ENCODE assay signal across 9 cellular contexts in genomic region chrX:71540801-71541545, GRCh38. TPM values are rescaled to one million over a fixed set of nuclear protein-coding genes. Genes with fewer than 3 reads are reported as not detected.
DNase-seq lines count a peak whose midpoint lies in the region; ATAC-seq, FAIRE-seq and TF ChIP-seq lines count a peak whose summit lies in the region.
"Had no signal": no experiment of that assay in that cellular context is flagged by ENCODE, and none has a peak within 500 bp of the region (broad histone marks: within the 10 kb centered on the region; RNA-seq: fewer than 3 reads in every experiment).

No MANE protein-coding gene starts in this region.

- H3K4me3 ChIP-seq in IMR-90 (ENCODE audit: insufficient read depth, low read depth, low read length): no peak overlapping the region
- no peak overlapping the region for H3K4me3 ChIP-seq in effector memory CD4-positive, alpha-beta T cell (ENCODE audit: insufficient read depth, low read depth, low read length, poor library complexity, severe bottlenecking)

- H3K4ac ChIP-seq in IMR-90 (ENCODE audit: low read depth, low read length): no peak overlapping the region

- FAIRE-seq in urothelium cell line (lab: Jason Lieb, UNC) (no peak), H54 (lab: Jason Lieb, UNC) (no peak)
- FAIRE-seq: endometrium had no signal

- H3K23ac ChIP-seq in IMR-90 (ENCODE audit: low read depth, low read length): peak overlapping the region; percentile 37; the same call in 1 of the 2 replicates

- peaks cover 6 to 22% of the 10 kb centered on the region in 2 experiments; a peak in 1 of 4 replicates for H3K79me1 ChIP-seq in IMR-90 (ENCODE audit: low read depth in 1 of 2, low read length in 2 of 2)

- no peak overlapping the region for H4K5ac ChIP-seq in IMR-90 (ENCODE audit: low read depth, low read length)

- H2BK15ac ChIP-seq in IMR-90 (ENCODE audit: low read depth, low read length): no peak overlapping the region

- no peak overlapping the region for H3K27ac ChIP-seq in IMR-90 (ENCODE audit: insufficient read depth, low read length)
- peak overlapping the region; percentile 43 for H3K27ac ChIP-seq in effector memory CD4-positive, alpha-beta T cell (ENCODE audit: insufficient read depth, low read length, poor library complexity, severe bottlenecking)

- no peak overlapping the region for H4K8ac ChIP-seq in IMR-90 (ENCODE audit: low read depth in 2 of 2, low read length in 2 of 2)

- CTCF ChIA-PET in IMR-90 (lab: Yijun Ruan, JAX): no interaction called here

- TF ChIP-seq POLR2A in IMR-90 (IDR thresholded peaks at IDR 0.05; ENCODE audit: low read depth, low read length) (no peak), H54 (IDR thresholded peaks at IDR 0.05; ENCODE audit: low read depth, low read length) (no peak)

- no peak overlapping the region for H3K18ac ChIP-seq in IMR-90 (ENCODE audit: low read depth, low read length)

- DNase-seq in GF-D8 (lab: John Stamatoyannopoulos, UW): peak; percentile 25
- DNase-seq in IMR-90: no peak
- no peak for DNase-seq in effector memory CD4-positive, alpha-beta T cell
- no peak for DNase-seq in NCI-H226
- DNase-seq in urothelium cell line (ENCODE audit: low spot score): no peak
- no peak for DNase-seq in H54 (ENCODE audit: insufficient read length, low spot score)
- DNase-seq in NCI-H2227 (lab: John Stamatoyannopoulos, UW; ENCODE audit: unreplicated experiment): no peak

- POLR2A ChIA-PET in IMR-90 (lab: Charles Lee; ENCODE audit: unreplicated experiment): no interaction called here

- no peak overlapping the region for H4K91ac ChIP-seq in IMR-90 (ENCODE audit: insufficient read depth, low read depth, low read length)

- H3K14ac ChIP-seq in IMR-90 (replicated peaks; ENCODE audit: low read depth, low read length): no peak overlapping the region

- peak overlapping the region; percentile 50; the same call in 1 of the 2 replicates for H3K4me2 ChIP-seq in IMR-90 (ENCODE audit: low read depth, low read length)

- H2BK20ac ChIP-seq in IMR-90 (ENCODE audit: low read depth, low read length): no peak overlapping the region

- dilution Hi-C loops in IMR-90 (cut with HindIII; ENCODE audit: low sequenced_read_pairs, unreplicated experiment): no loop called here

- no peaks in the 10 kb centered on the region for H3K27me3 ChIP-seq in IMR-90 (ENCODE audit: control insufficient read depth, insufficient read depth, low read length)
- no peaks in the 10 kb centered on the region for H3K27me3 ChIP-seq in effector memory CD4-positive, alpha-beta T cell (replicated peaks; ENCODE audit: control insufficient read depth, insufficient read depth, low read length, poor library complexity, severe bottlenecking)

- TF ChIP-seq CTCF in IMR-90 (conservative IDR thresholded peaks at IDR 0.05; ENCODE audit: low read depth, low read length): no peak

- intact Hi-C loops in IMR-90 (cut with micrococcal nuclease): no loop called here

- H2AFZ ChIP-seq in IMR-90 (replicated peaks; ENCODE audit: low read length, poor library complexity): no peak overlapping the region

- in situ Hi-C loops in IMR-90 (cut with MboI; ENCODE audit: low sequenced_read_pairs): no loop called here

- ATAC-seq in GM21381 (IDR thresholded peaks at IDR 0.05; ENCODE audit: unreplicated experiment) (peak; percentile 78), IMR-90 (ENCODE audit: low read depth) (no peak)

- H2BK120ac ChIP-seq in IMR-90 (ENCODE audit: low read depth, low read length): peak overlapping the region; percentile 36; the same call in 1 of the 2 replicates

- H3K9me3 ChIP-seq in IMR-90 (ENCODE audit: control insufficient read depth, insufficient read depth, low read length): no peaks in the 10 kb centered on the region
- H3K9me3 ChIP-seq in effector memory CD4-positive, alpha-beta T cell (ENCODE audit: control insufficient read depth, low read length): no peaks in the 10 kb centered on the region

- no peak overlapping the region for H2AK9ac ChIP-seq in IMR-90 (replicated peaks; ENCODE audit: low read depth, low read length, poor library complexity)

- H3K9me1 ChIP-seq in IMR-90 (ENCODE audit: insufficient read depth, low read length): peaks cover 4% of the 10 kb centered on the region; the same call in 1 of the 2 replicates

- peaks cover 2% of the 10 kb centered on the region; the same call in 1 of the 2 replicates for H3K4me1 ChIP-seq in IMR-90 (ENCODE audit: control insufficient read depth, insufficient read depth, low read length)
- H3K4me1 ChIP-seq in effector memory CD4-positive, alpha-beta T cell (ENCODE audit: control insufficient read depth, insufficient read depth, low read length, poor library complexity, severe bottlenecking): peaks cover 7% of the 10 kb centered on the region

- WGBS in IMR-90 (ENCODE audit: extremely low coverage in 2 of 2, insufficient read length in 1 of 2), 2 experiments: 100% methylated on average over 2 of the region's 7 CpGs; no CpG with 5 or more reads in 1 of the 2 experiments

- no peak overlapping the region; the same call in 1 of the 2 replicates for H2AK5ac ChIP-seq in IMR-90 (ENCODE audit: low read depth, low read length)

- peaks cover 6% of the 10 kb centered on the region; the same call in 1 of the 2 replicates for H3K36me3 ChIP-seq in IMR-90 (ENCODE audit: control insufficient read depth, insufficient read depth, low read length)
- peaks cover 20% of the 10 kb centered on the region for H3K36me3 ChIP-seq in effector memory CD4-positive, alpha-beta T cell (ENCODE audit: control insufficient read depth, insufficient read depth, low read length)

- H4K20me1 ChIP-seq in IMR-90 (ENCODE audit: insufficient read depth, low read length): peaks cover 74% of the 10 kb centered on the region

- H3K9ac ChIP-seq in IMR-90 (ENCODE audit: low read depth, low read length): no peak overlapping the region

- BruUV-seq in IMR-90 (replicated peaks; lab: Mats Ljungman, UMichigan): no TSS peak

- no peak for TF ChIP-seq RAD21 in IMR-90 (IDR thresholded peaks at IDR 0.05; ENCODE audit: low read length)

- peak overlapping the region; percentile 32 for H2BK5ac ChIP-seq in IMR-90 (ENCODE audit: low read depth, low read length, poor library complexity, severe bottlenecking)

- no peak overlapping the region; the same call in 1 of the 2 replicates for H3K56ac ChIP-seq in IMR-90 (ENCODE audit: extremely low read depth, insufficient read depth, low read length)

TF ChIP-seq in IMR-90, 13 proteins besides CTCF, POLR2A, EP300 and RAD21:
- no peak for TF ChIP-seq FOS (IDR thresholded peaks at IDR 0.05; ENCODE audit: low read depth, low read length)
- no peak for TF ChIP-seq SMC3 (IDR thresholded peaks at IDR 0.05; ENCODE audit: low read depth, low read length)
- TF ChIP-seq CEBPB (IDR thresholded peaks at IDR 0.05; ENCODE audit: low read depth, low read length): no peak
- TF ChIP-seq MAZ (IDR thresholded peaks at IDR 0.05; ENCODE audit: borderline replicate concordance, low read depth, low read length): no peak
- TF ChIP-seq CHD1 (IDR thresholded peaks at IDR 0.05; ENCODE audit: low read depth, low read length): no peak
- TF ChIP-seq BHLHE40 (IDR thresholded peaks at IDR 0.05; ENCODE audit: low read depth, low read length): no peak
- no peak for TF ChIP-seq RFX5 (IDR thresholded peaks at IDR 0.05; ENCODE audit: low read depth, low read length)
- no peak for TF ChIP-seq USF2 (IDR thresholded peaks at IDR 0.05; ENCODE audit: low read depth, low read length)
- no peak for TF ChIP-seq ELK1 (IDR thresholded peaks at IDR 0.05; ENCODE audit: borderline replicate concordance, low read depth, low read length)
- no peak for TF ChIP-seq NFE2L2 (IDR thresholded peaks at IDR 0.05; ENCODE audit: low read depth, low read length)
- TF ChIP-seq MXI1 (IDR thresholded peaks at IDR 0.05; ENCODE audit: borderline replicate concordance, low read depth, low read length): no peak
- no peak for TF ChIP-seq MAFK (IDR thresholded peaks at IDR 0.05; ENCODE audit: low read depth, low read length)

RNA-seq across cellular contexts. Expression of gene OGT, which starts 8.1 kb away (rescaled TPM):
- total RNA-seq in IMR-90 (2012; rRNA removed): 65.0 and 80.7 TPM in 2 replicates
- 96.8 and 113 TPM in 2 replicates for polyA plus RNA-seq in IMR-90 (2012; rRNA removed)
- 11.0 and 20.0 TPM in 2 replicates for polyA plus RNA-seq in IMR-90 (2012; cell fraction: cytosol; rRNA removed)
- polyA plus RNA-seq in IMR-90 (2012; cell fraction: nucleus; rRNA removed; ENCODE audit: low replicate concordance): 296 and 1,795 TPM in 2 replicates

RNA-seq across cellular contexts. Expression of gene GCNA, which starts 37.3 kb away (rescaled TPM):
- total RNA-seq in IMR-90 (2012; rRNA removed): 0.83 and 0.90 TPM in 2 replicates
- polyA plus RNA-seq in IMR-90 (2012; rRNA removed): 0.75 and 1.3 TPM in 2 replicates
- 0.25 and 0.29 TPM in 2 replicates for polyA plus RNA-seq in IMR-90 (2012; cell fraction: cytosol; rRNA removed)
- 2.3 and 9.8 TPM in 2 replicates for polyA plus RNA-seq in IMR-90 (2012; cell fraction: nucleus; rRNA removed; ENCODE audit: low replicate concordance)
